11 cellular contexts compared by ENCODE assay signal in the genomic region with DNA sequence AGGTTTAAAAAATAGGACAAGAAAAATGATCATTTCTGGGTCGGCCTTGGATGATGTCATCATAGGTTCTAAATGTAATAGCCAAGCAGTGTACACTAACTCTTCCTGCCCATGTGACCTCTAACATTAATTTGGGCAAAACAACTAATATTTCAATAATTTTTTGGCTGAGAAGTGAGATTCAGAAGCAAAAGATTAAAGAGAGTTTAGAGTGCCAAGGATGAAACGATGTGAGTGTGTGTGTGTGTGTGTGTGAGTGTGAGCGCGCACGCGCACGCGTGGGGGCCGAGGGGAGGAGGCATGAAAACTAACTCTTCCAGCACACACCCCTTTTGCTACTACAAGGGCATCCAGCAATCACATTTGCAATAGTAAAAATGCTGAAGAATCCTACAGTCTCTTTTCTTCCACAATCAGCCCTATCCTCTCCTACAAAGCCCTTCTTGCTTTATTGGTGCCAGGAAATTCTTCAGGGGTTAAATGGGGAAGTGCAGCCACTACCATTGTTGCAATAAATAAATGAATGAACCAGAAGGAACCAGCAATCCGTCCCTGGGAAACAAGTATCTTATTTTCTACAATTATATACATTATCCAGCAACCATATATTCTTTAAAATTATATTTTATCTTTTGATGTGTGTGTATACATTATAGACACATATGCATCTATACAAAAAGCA. TPM values are rescaled to one million over a fixed set of nuclear protein-coding genes. Genes with fewer than 3 reads are reported as not detected.
DNase-seq lines count a peak whose midpoint lies in the region; ATAC-seq and TF ChIP-seq lines count a peak whose summit lies in the region.
"Had no signal": no experiment of that assay in that cellular context is flagged by ENCODE, and none has a peak within 500 bp of the region (broad histone marks: within the 10 kb centered on the region; RNA-seq: fewer than 3 reads in every experiment).

No MANE protein-coding gene starts in this region.

- TF ChIP-seq EP300 in transverse colon (IDR thresholded peaks at IDR 0.05; ENCODE audit: low read depth), result no peak

- ATAC-seq in HG02885 (IDR thresholded peaks at IDR 0.05; ENCODE audit: poor library complexity, unreplicated experiment), result no peak

- H3K4me1 ChIP-seq in colonic mucosa (no peaks in the 10 kb centered on the region), transverse colon (peaks cover 3 to 23% (median 4%) of the 10 kb centered on the region in 4 donors)

- in situ Hi-C loops in transverse colon (cut with MboI; ENCODE audit: low pct_ligation_motif_present in 1 of 4, low pct_unique_long_range_greater_than_20kb in 1 of 4, low sequenced_read_pairs in 3 of 4), result loop anchor here in 2 of 4 donors (10.0 to 25.0 kb wide), 2 partner anchors 173 to 186 kb away; partner anchors contain the start of genes TAOK3 (in 2 of the 2) and SUDS3 (in 1 of the 2)

- no peak overlapping the region for H3K27ac ChIP-seq in colonic mucosa
- H3K27ac ChIP-seq in transverse colon, result peak overlapping the region in 3 of 4 donors; percentile 75 to 83 (median 82)
- H3K27ac ChIP-seq: BLaER1, KMS-11 had no signal

- H3K27me3 ChIP-seq in colonic mucosa (no peaks in the 10 kb centered on the region), transverse colon (no peaks in the 10 kb centered on the region), H7 (ENCODE audit: control insufficient read depth, insufficient read depth, low read length) (no peaks in the 10 kb centered on the region)
- H3K27me3 ChIP-seq: BLaER1 had no signal

- DNase-seq in NCI-H510A treated with DMSO at 0.1 percent for 48 hours (lab: John Stamatoyannopoulos, UW) (peak; percentile 37), NCI-H510A (lab: John Stamatoyannopoulos, UW) (no peak), colonic mucosa (peak; percentile 30), medulla oblongata (ENCODE audit: extremely low spot score) (peak; percentile 74), transverse colon (no peak), H7 (no peak)
- DNase-seq in activated effector memory CD4-positive, alpha-beta T cell treated with Interleukin-2 at 50 U/mL for 16 hours, result no peak
- DNase-seq: activated CD4-positive, alpha-beta memory T cell treated with anti-CD3 and anti-CD28 coated beads for 36 hours had no signal

- TF ChIP-seq CTCF in colonic mucosa (IDR thresholded peaks at IDR 0.05) (no peak), transverse colon (IDR thresholded peaks at IDR 0.05) (no peak)

- intact Hi-C loops in colonic mucosa (cut with DNase I) (no loop called here), transverse colon (cut with DNase I; ENCODE audit: low total_unique reads) (no loop called here)

- H3K36me3 ChIP-seq in colonic mucosa (no peaks in the 10 kb centered on the region), transverse colon (no peaks in the 10 kb centered on the region), H7 (replicated peaks; ENCODE audit: control insufficient read depth, insufficient read depth, low read length) (no peaks in the 10 kb centered on the region)

- no peaks in the 10 kb centered on the region for H3K9me3 ChIP-seq in colonic mucosa
- H3K9me3 ChIP-seq in transverse colon, result no peaks in the 10 kb centered on the region
- H3K9me3 ChIP-seq: BLaER1 had no signal

- no peak overlapping the region for H3K4me3 ChIP-seq in colonic mucosa
- H3K4me3 ChIP-seq in transverse colon, result peak overlapping the region in 2 of 4 donors; percentile 3 to 11
- H3K4me3 ChIP-seq in H7 (ENCODE audit: insufficient read depth, low read depth, low read length), result no peak overlapping the region
- H3K4me3 ChIP-seq: BLaER1 had no signal

- H3K9ac ChIP-seq in colonic mucosa (ENCODE audit: low read depth in 2 of 2, low read length in 2 of 2), result no peak overlapping the region
- H3K9ac ChIP-seq: BLaER1, KMS-11 had no signal

- TF ChIP-seq POLR2A in transverse colon (IDR thresholded peaks at IDR 0.05), result no peak

- 50 to 67% methylated on average over 7 to 10 of the region's 10 CpGs for WGBS in transverse colon (ENCODE audit: low coverage in 1 of 2), 2 donors

RNA-seq across cellular contexts. Expression of gene PEBP1, which starts 52.9 kb away (rescaled TPM):
- total RNA-seq in colonic mucosa, result 100 to 1,000 TPM; 211 to 215 TPM
- total RNA-seq in transverse colon, result 100 to 1,000 TPM; 124 to 438 (median 279) TPM
- 338 and 372 TPM in 2 replicates for total RNA-seq in H7 (2014; rRNA removed; shearing (Covaris generic))

Comparison
In these comparisons a context has a peak if more than half of its experiments do, and no peak if none do; other contexts are left out.
1. DNase-seq: peak in NCI-H510A treated with DMSO at 0.1 percent for 48 hours (single experiment), colonic mucosa (single experiment) and medulla oblongata (single experiment); none in NCI-H510A (single experiment), transverse colon (single experiment), activated effector memory CD4-positive, alpha-beta T cell treated with Interleukin-2 at 50 U/mL for 16 hours (single experiment) and H7 (single experiment).